ENCODE assay signal across 11 cellular contexts in genomic region chr3:9903238-9903624, GRCh38. TPM values are rescaled to one million over a fixed set of nuclear protein-coding genes. Genes with fewer than 3 reads are reported as not detected.
DNase-seq lines count a peak whose midpoint lies in the region; ATAC-seq and TF ChIP-seq lines count a peak whose summit lies in the region.
"Had no signal": no experiment of that assay in that cellular context is flagged by ENCODE, and none has a peak within 500 bp of the region (broad histone marks: within the 10 kb centered on the region; RNA-seq: fewer than 3 reads in every experiment).

No MANE protein-coding gene starts in this region.

- ATAC-seq in foreskin keratinocyte (peak; percentile 36), GM21576 (IDR thresholded peaks at IDR 0.05; ENCODE audit: unreplicated experiment) (no peak)
- ATAC-seq in stimulated activated effector memory CD8-positive, alpha-beta T cell treated with anti-CD3 and anti-CD28 coated beads, Interleukin-12 subunit alpha, Interleukin-12 subunit beta, amount 100 ng/mL, for 72 hours = peak; percentile 25

- H3K27ac Mint-ChIP-seq in stimulated activated effector memory CD8-positive, alpha-beta T cell treated with anti-CD3 and anti-CD28 coated beads, Interleukin-12 subunit alpha, Interleukin-12 subunit beta, amount 100 ng/mL, for 72 hours = peak overlapping the region; percentile 86

- H3K27ac ChIP-seq in foreskin keratinocyte = no peak overlapping the region

- no peaks in the 10 kb centered on the region for H3K27me3 ChIP-seq in foreskin keratinocyte

- H3K4me3 Mint-ChIP-seq in stimulated activated effector memory CD8-positive, alpha-beta T cell treated with anti-CD3 and anti-CD28 coated beads, Interleukin-12 subunit alpha, Interleukin-12 subunit beta, amount 100 ng/mL, for 72 hours = peak overlapping the region; percentile 79
- H3K4me3 Mint-ChIP-seq: neural crest cell had no signal

- peaks cover 14% of the 10 kb centered on the region for H3K4me1 ChIP-seq in foreskin keratinocyte

- TF ChIP-seq CTCF in WI38 (IDR thresholded peaks at IDR 0.05; ENCODE audit: low read depth, low read length) (no peak), foreskin keratinocyte (conservative IDR thresholded peaks at IDR 0.05) (no peak)

- H3K9me3 Mint-ChIP-seq in stimulated activated effector memory CD8-positive, alpha-beta T cell treated with anti-CD3 and anti-CD28 coated beads, Interleukin-12 subunit alpha, Interleukin-12 subunit beta, amount 100 ng/mL, for 72 hours = no peaks in the 10 kb centered on the region
- H3K9me3 Mint-ChIP-seq: neural crest cell had no signal

- DNase-seq in DMS53 (lab: John Stamatoyannopoulos, UW) (peak; percentile 5), DMS53 treated with DMSO at 0.1 percent for 48 hours (lab: John Stamatoyannopoulos, UW; ENCODE audit: unreplicated experiment) (no peak), foreskin keratinocyte (no peak), mucosa of gallbladder (ENCODE audit: low spot score) (no peak)
- DNase-seq in stimulated activated effector memory CD8-positive, alpha-beta T cell treated with anti-CD3 and anti-CD28 coated beads, Interleukin-12 subunit alpha, Interleukin-12 subunit beta, amount 100 ng/mL, for 72 hours (ENCODE audit: low spot score in 2 of 2) = no peak
- DNase-seq in stimulated activated CD4-positive, alpha-beta T cell treated with anti-CD3 and anti-CD28 coated beads, Interleukin-4, amount 100 ng/mL, for 1 hour = no peak
- DNase-seq: 8988T, NCI-H526 treated with DMSO at 0.1 percent for 48 hours had no signal

- H3K36me3 Mint-ChIP-seq in stimulated activated effector memory CD8-positive, alpha-beta T cell treated with anti-CD3 and anti-CD28 coated beads, Interleukin-12 subunit alpha, Interleukin-12 subunit beta, amount 100 ng/mL, for 72 hours = peaks cover 12% of the 10 kb centered on the region

- H3K4me3 ChIP-seq in WI38 (ENCODE audit: low read depth, low read length) = peak overlapping the region; percentile 57

- peaks cover 37% of the 10 kb centered on the region for H3K4me1 Mint-ChIP-seq in stimulated activated effector memory CD8-positive, alpha-beta T cell treated with anti-CD3 and anti-CD28 coated beads, Interleukin-12 subunit alpha, Interleukin-12 subunit beta, amount 100 ng/mL, for 72 hours
- H3K4me1 Mint-ChIP-seq: neural crest cell had no signal

RNA-seq across cellular contexts. Expression of gene IL17RE, which starts 0.6 kb away (rescaled TPM):
- 11.4 and 12.8 TPM in 2 replicates for total RNA-seq in foreskin keratinocyte
- 8.1 and 9.9 TPM in 2 replicates for polyA plus RNA-seq in foreskin keratinocyte
- total RNA-seq in mucosa of gallbladder = 91.5 TPM

RNA-seq across cellular contexts. Expression of gene JAGN1, which starts 12.8 kb away (rescaled TPM):
- total RNA-seq in foreskin keratinocyte (27.8 and 34.2 TPM in 2 replicates), mucosa of gallbladder (30.7 TPM)
- 48.2 and 56.5 TPM in 2 replicates for polyA plus RNA-seq in foreskin keratinocyte

RNA-seq across cellular contexts. Expression of gene IL17RC, which starts 13.7 kb away (rescaled TPM):
- total RNA-seq in foreskin keratinocyte (22.4 and 25.9 TPM in 2 replicates), mucosa of gallbladder (33.3 TPM)
- polyA plus RNA-seq in foreskin keratinocyte = 19.5 and 21.8 TPM in 2 replicates

RNA-seq across cellular contexts. Expression of gene CIDEC, which starts 23.2 kb away (rescaled TPM):
- total RNA-seq in foreskin keratinocyte (0.14 TPM in 1 of 2 replicates, not detected in the other), mucosa of gallbladder (5.0 TPM)
- 0.07 and 0.08 TPM in 2 replicates for polyA plus RNA-seq in foreskin keratinocyte
- total RNA-seq: neural crest cell had no signal

RNA-seq across cellular contexts. Expression of gene CRELD1, which starts 30.4 kb away (rescaled TPM):
- 7.9 and 11.3 TPM in 2 replicates for total RNA-seq in foreskin keratinocyte
- 8.5 and 12.5 TPM in 2 replicates for polyA plus RNA-seq in foreskin keratinocyte
- 116 TPM for total RNA-seq in mucosa of gallbladder
